In genomic region chr7:91420606-91421390, GRCh38 we compare ENCODE assay signal across 2 cellular contexts.
TF ChIP-seq lines count a peak whose summit lies in the region.

No MANE protein-coding gene starts in this region.

TF ChIP-seq in GM23338, 12 proteins besides CTCF, POLR2A, EP300 and RAD21:
- TF ChIP-seq NANOG (IDR thresholded peaks at IDR 0.05; ENCODE audit: borderline replicate concordance) (peak; percentile 58; the same call in 1 of the 2 replicates), JUNB (IDR thresholded peaks at IDR 0.05; ENCODE audit: unreplicated experiment) (no peak)

TF ChIP-seq in H1, 55 proteins besides CTCF, POLR2A, EP300 and RAD21:
- no peak for TF ChIP-seq TBP (IDR thresholded peaks at IDR 0.05; ENCODE audit: low read depth, low read length)
